ENCODE assay signal across 2 cellular contexts in genomic region chr7:2497065-2497464, GRCh38.
TF ChIP-seq lines count a peak whose summit lies in the region.

No MANE protein-coding gene starts in this region.

TF ChIP-seq in IMR-90, 13 proteins besides CTCF, POLR2A, EP300 and RAD21:
- TF ChIP-seq RCOR1 (IDR thresholded peaks at IDR 0.05; ENCODE audit: insufficient replicate concordance, low read length) (no peak), MXI1 (IDR thresholded peaks at IDR 0.05; ENCODE audit: borderline replicate concordance, low read depth, low read length) (no peak), NFE2L2 (IDR thresholded peaks at IDR 0.05; ENCODE audit: low read depth, low read length) (no peak), CEBPB (IDR thresholded peaks at IDR 0.05; ENCODE audit: low read depth, low read length) (no peak), FOS (IDR thresholded peaks at IDR 0.05; ENCODE audit: low read depth, low read length) (no peak), MAFK (IDR thresholded peaks at IDR 0.05; ENCODE audit: low read depth, low read length) (no peak), RFX5 (IDR thresholded peaks at IDR 0.05; ENCODE audit: low read depth, low read length) (no peak), CHD1 (IDR thresholded peaks at IDR 0.05; ENCODE audit: low read depth, low read length) (no peak), BHLHE40 (IDR thresholded peaks at IDR 0.05; ENCODE audit: low read depth, low read length) (no peak), MAZ (IDR thresholded peaks at IDR 0.05; ENCODE audit: borderline replicate concordance, low read depth, low read length) (no peak), ELK1 (IDR thresholded peaks at IDR 0.05; ENCODE audit: borderline replicate concordance, low read depth, low read length) (no peak), SMC3 (IDR thresholded peaks at IDR 0.05; ENCODE audit: low read depth, low read length) (no peak)
- TF ChIP-seq, protein P1, sequence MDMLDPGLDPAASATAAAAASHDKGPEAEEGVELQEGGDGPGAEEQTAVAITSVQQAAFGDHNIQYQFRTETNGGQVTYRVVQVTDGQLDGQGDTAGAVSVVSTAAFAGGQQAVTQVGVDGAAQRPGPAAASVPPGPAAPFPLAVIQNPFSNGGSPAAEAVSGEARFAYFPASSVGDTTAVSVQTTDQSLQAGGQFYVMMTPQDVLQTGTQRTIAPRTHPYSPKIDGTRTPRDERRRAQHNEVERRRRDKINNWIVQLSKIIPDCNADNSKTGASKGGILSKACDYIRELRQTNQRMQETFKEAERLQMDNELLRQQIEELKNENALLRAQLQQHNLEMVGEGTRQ (IDR thresholded peaks at IDR 0.05; ENCODE audit: low read depth, low read length) = no peak

TF ChIP-seq in H1, 55 proteins besides CTCF, POLR2A, EP300 and RAD21:
- TF ChIP-seq GTF2F1 (IDR thresholded peaks at IDR 0.05; ENCODE audit: borderline replicate concordance, low read depth, low read length) = no peak
- no peak for TF ChIP-seq FOSL1 (IDR thresholded peaks at IDR 0.05; ENCODE audit: insufficient read depth, low read depth, low read length)
- TF ChIP-seq KDM5A (IDR thresholded peaks at IDR 0.05; ENCODE audit: low read length) = no peak
- TF ChIP-seq EGR1 (IDR thresholded peaks at IDR 0.05; ENCODE audit: borderline replicate concordance, low read depth, low read length) = no peak
- no peak for TF ChIP-seq JUND (IDR thresholded peaks at IDR 0.05; ENCODE audit: low read length)
- no peak for TF ChIP-seq SIRT6 (IDR thresholded peaks at IDR 0.05; ENCODE audit: low read length)
- no peak for TF ChIP-seq ASH2L (IDR thresholded peaks at IDR 0.05; ENCODE audit: low read length)
- no peak for TF ChIP-seq CHD2 (IDR thresholded peaks at IDR 0.05; ENCODE audit: low read length)
- TF ChIP-seq, protein P2, sequence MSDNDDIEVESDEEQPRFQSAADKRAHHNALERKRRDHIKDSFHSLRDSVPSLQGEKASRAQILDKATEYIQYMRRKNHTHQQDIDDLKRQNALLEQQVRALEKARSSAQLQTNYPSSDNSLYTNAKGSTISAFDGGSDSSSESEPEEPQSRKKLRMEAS (IDR thresholded peaks at IDR 0.05) = no peak
- TF ChIP-seq SP2 (IDR thresholded peaks at IDR 0.05; ENCODE audit: low read length) = no peak
- no peak for TF ChIP-seq POLR2AphosphoS5 (IDR thresholded peaks at IDR 0.05; ENCODE audit: low read depth, low read length)
- TF ChIP-seq CTBP2 (IDR thresholded peaks at IDR 0.05; ENCODE audit: borderline replicate concordance, insufficient read depth, insufficient read length, low read length) = no peak
- TF ChIP-seq NRF1 (IDR thresholded peaks at IDR 0.05; ENCODE audit: low read depth, low read length) = no peak
TF ChIP-seq in H1: peak in this region for 0.
